Comparison of ENCODE assay signal across 1 cellular context in the genomic region with DNA sequence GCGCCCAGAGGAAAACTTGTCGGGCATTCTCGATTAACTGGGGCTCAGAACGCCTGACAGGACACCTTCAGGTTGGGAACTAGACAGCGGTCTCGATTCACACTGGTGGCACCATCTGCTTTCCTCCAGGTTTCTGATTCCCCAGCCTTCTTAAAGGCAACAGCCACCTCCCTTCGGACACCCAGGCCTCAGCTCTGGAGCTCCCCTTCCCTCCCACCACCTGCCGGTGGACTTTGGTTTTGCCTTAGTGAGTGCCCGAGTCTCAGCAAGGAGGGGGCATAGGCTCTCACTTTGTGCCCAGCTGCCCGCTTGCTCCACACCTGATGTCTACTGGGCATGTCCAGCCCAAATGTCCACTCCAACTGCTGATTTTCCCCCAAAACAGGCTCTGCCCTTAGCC.
TF ChIP-seq lines count a peak whose summit lies in the region.

No MANE protein-coding gene starts in this region.

TF ChIP-seq in H1, 55 proteins besides CTCF, POLR2A, EP300 and RAD21:
- TF ChIP-seq TEAD4 (IDR thresholded peaks at IDR 0.05; ENCODE audit: low read depth, low read length) (no peak), RNF2 (IDR thresholded peaks at IDR 0.05; ENCODE audit: borderline replicate concordance, low read depth, low read length, missing control alignments, poor library complexity, severe bottlenecking) (no peak), KDM4A (IDR thresholded peaks at IDR 0.05; ENCODE audit: low read depth, low read length, severe bottlenecking) (no peak), NANOG (IDR thresholded peaks at IDR 0.05; ENCODE audit: insufficient read depth, low read depth, low read length, poor library complexity, severe bottlenecking) (no peak), RXRA (IDR thresholded peaks at IDR 0.05; ENCODE audit: insufficient read depth, low read depth, low read length) (no peak), KDM5A (IDR thresholded peaks at IDR 0.05; ENCODE audit: low read length) (no peak), TBP (IDR thresholded peaks at IDR 0.05; ENCODE audit: low read depth, low read length) (no peak), CREB1 (IDR thresholded peaks at IDR 0.05) (no peak)
- TF ChIP-seq, protein P1, sequence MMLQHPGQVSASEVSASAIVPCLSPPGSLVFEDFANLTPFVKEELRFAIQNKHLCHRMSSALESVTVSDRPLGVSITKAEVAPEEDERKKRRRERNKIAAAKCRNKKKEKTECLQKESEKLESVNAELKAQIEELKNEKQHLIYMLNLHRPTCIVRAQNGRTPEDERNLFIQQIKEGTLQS (IDR thresholded peaks at IDR 0.05; ENCODE audit: insufficient read depth, low read depth, low read length): no peak
